Comparison of ENCODE assay signal across 21 cellular contexts in the genomic region with DNA sequence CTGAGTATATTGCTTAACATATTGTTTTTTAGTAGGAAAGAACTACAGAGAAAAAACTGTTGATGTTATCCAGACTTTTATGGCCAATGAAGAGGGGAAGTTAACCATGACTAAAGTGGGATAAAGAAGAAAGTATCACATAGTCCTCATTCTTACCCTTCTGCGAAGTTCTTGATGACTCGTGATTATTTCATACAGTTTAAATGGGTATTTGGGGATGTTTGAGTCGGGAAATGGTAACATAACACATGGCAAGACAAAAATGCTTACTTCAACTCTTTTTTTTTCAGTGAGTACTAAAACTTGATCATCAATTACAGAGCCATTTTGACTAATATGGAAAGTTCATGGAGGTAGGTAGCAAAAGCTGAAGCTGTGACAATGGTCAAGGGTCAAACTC. TPM values are rescaled to one million over a fixed set of nuclear protein-coding genes. Genes with fewer than 3 reads are reported as not detected.
DNase-seq lines count a peak whose midpoint lies in the region; TF ChIP-seq lines count a peak whose summit lies in the region.
"Had no signal": no experiment of that assay in that cellular context is flagged by ENCODE, and none has a peak within 500 bp of the region (broad histone marks: within the 10 kb centered on the region; RNA-seq: fewer than 3 reads in every experiment).

No MANE protein-coding gene starts in this region.

- H4K20me1 ChIP-seq in Loucy (ENCODE audit: insufficient read depth, low read length, poor library complexity, severe bottlenecking): peaks cover 15% of the 10 kb centered on the region

- intact Hi-C loops in activated T-helper 2 cell treated with anti-CD3 and anti-CD28 coated beads, Interferon-gamma antibody, Interleukin-2, Interleukin-4, amounts not matched to agents 10 μg/mL and 5 μg/mL and 100 μg/mL, durations not matched to agents 14 hours and 24 hours and 36 hours (cut with micrococcal nuclease): loop anchor here (1.0 to 5.0 kb wide), 2 partner anchors 35 to 72 kb away; no protein-coding TSS in a partner anchor

- peak overlapping the region; percentile 36 for H3K4me2 ChIP-seq in Loucy (ENCODE audit: low read depth, low read length, poor library complexity, severe bottlenecking)
- H3K4me2 ChIP-seq: BLaER1, neural progenitor cell had no signal

- H3K9ac ChIP-seq in Loucy (ENCODE audit: low read depth, low read length, poor library complexity, severe bottlenecking): no peak overlapping the region
- H3K9ac ChIP-seq: BLaER1, neural progenitor cell had no signal

- H3K27me3 ChIP-seq in Loucy (ENCODE audit: insufficient read depth, low read length, poor library complexity, severe bottlenecking): no peaks in the 10 kb centered on the region
- no peaks in the 10 kb centered on the region for H3K27me3 ChIP-seq in kidney epithelial cell (ENCODE audit: control insufficient read depth, insufficient read depth, low read length)
- H3K27me3 ChIP-seq: BLaER1, brain microvascular endothelial cell, neural progenitor cell, sigmoid colon had no signal

- DNase-seq in activated naive CD4-positive, alpha-beta T cell treated with Interleukin-2 at 50 U/mL for 16 hours: no peak
- DNase-seq in astrocyte of the spinal cord (ENCODE audit: low read depth, low spot score): peak; percentile 41
- DNase-seq in kidney epithelial cell (ENCODE audit: low read depth): peak; percentile 37
- DNase-seq in activated T-helper 2 cell treated with anti-CD3 and anti-CD28 coated beads, Interferon-gamma antibody, Interleukin-2, Interleukin-4, amounts not matched to agents 10 μg/mL and 5 μg/mL and 100 μg/mL, durations not matched to agents 14 hours and 24 hours and 36 hours (ENCODE audit: low spot score): no peak
- no peak for DNase-seq in activated CD4-positive, alpha-beta T cell treated with anti-CD3 and anti-CD28 coated beads, Interleukin-2, amount 50 U/mL, for 4 hours
- DNase-seq in NCI-H1436 (lab: John Stamatoyannopoulos, UW): no peak
- DNase-seq: activated B cell treated with CpG ODN at 0.5 μM for 24 hours, brain microvascular endothelial cell, cortex of kidney, DND-41, NCI-H2171, NCI-H524 treated with DMSO at 0.1 percent for 48 hours, posterior cingulate gyrus, sigmoid colon, T1000 had no signal

- H3K4me3 ChIP-seq in Loucy (ENCODE audit: low read length, poor library complexity, severe bottlenecking) (no peak overlapping the region), astrocyte of the spinal cord (ENCODE audit: low read depth, low read length) (no peak overlapping the region), kidney epithelial cell (ENCODE audit: low read depth, low read length) (no peak overlapping the region)
- H3K4me3 ChIP-seq: BLaER1, neural progenitor cell, sigmoid colon had no signal

- peaks cover 15% of the 10 kb centered on the region for H3K36me3 Mint-ChIP-seq in activated naive CD4-positive, alpha-beta T cell treated with anti-CD3 and anti-CD28 coated beads, Interleukin-2, amount 50 U/mL, for 24 hours
- H3K36me3 Mint-ChIP-seq in activated T-helper 2 cell treated with anti-CD3 and anti-CD28 coated beads, Interferon-gamma antibody, Interleukin-2, Interleukin-4, amounts not matched to agents 10 μg/mL and 5 μg/mL and 100 μg/mL, durations not matched to agents 14 hours and 24 hours and 36 hours (ENCODE audit: low read depth): peaks cover 66% of the 10 kb centered on the region

- H3K4me1 Mint-ChIP-seq in activated naive CD4-positive, alpha-beta T cell treated with anti-CD3 and anti-CD28 coated beads, Interleukin-2, amount 50 U/mL, for 24 hours: peaks cover 43% of the 10 kb centered on the region
- H3K4me1 Mint-ChIP-seq in activated T-helper 2 cell treated with anti-CD3 and anti-CD28 coated beads, Interferon-gamma antibody, Interleukin-2, Interleukin-4, amounts not matched to agents 10 μg/mL and 5 μg/mL and 100 μg/mL, durations not matched to agents 14 hours and 24 hours and 36 hours (ENCODE audit: low read depth): peaks cover 20% of the 10 kb centered on the region

- peak overlapping the region; percentile 24 for H3K4me3 Mint-ChIP-seq in activated naive CD4-positive, alpha-beta T cell treated with anti-CD3 and anti-CD28 coated beads, Interleukin-2, amount 50 U/mL, for 24 hours
- H3K4me3 Mint-ChIP-seq in activated T-helper 2 cell treated with anti-CD3 and anti-CD28 coated beads, Interferon-gamma antibody, Interleukin-2, Interleukin-4, amounts not matched to agents 10 μg/mL and 5 μg/mL and 100 μg/mL, durations not matched to agents 14 hours and 24 hours and 36 hours (ENCODE audit: low read depth): no peak overlapping the region
- H3K4me3 Mint-ChIP-seq: activated B cell treated with CpG ODN at 0.5 μM for 24 hours; activated CD8-positive, alpha-beta T cell treated with anti-CD3 and anti-CD28 coated beads for 36 hours; neural progenitor cell had no signal

- peaks cover 41% of the 10 kb centered on the region for H3K79me2 ChIP-seq in Loucy (ENCODE audit: insufficient read depth, low read length)

- H3K27me3 Mint-ChIP-seq in activated naive CD4-positive, alpha-beta T cell treated with anti-CD3 and anti-CD28 coated beads, Interleukin-2, amount 50 U/mL, for 24 hours: no peaks in the 10 kb centered on the region
- no peaks in the 10 kb centered on the region for H3K27me3 Mint-ChIP-seq in activated T-helper 2 cell treated with anti-CD3 and anti-CD28 coated beads, Interferon-gamma antibody, Interleukin-2, Interleukin-4, amounts not matched to agents 10 μg/mL and 5 μg/mL and 100 μg/mL, durations not matched to agents 14 hours and 24 hours and 36 hours (ENCODE audit: low read depth)
- H3K27me3 Mint-ChIP-seq: activated B cell treated with CpG ODN at 0.5 μM for 24 hours; activated CD8-positive, alpha-beta T cell treated with anti-CD3 and anti-CD28 coated beads for 36 hours had no signal

- peaks cover 14% of the 10 kb centered on the region; the same call in 1 of the 2 replicates for H3K36me3 ChIP-seq in Loucy (ENCODE audit: insufficient read depth, low read length)
- no peaks in the 10 kb centered on the region for H3K36me3 ChIP-seq in kidney epithelial cell (ENCODE audit: control insufficient read depth, insufficient read depth, low read length)

- no peaks in the 10 kb centered on the region for H3K9me2 ChIP-seq in Loucy (replicated peaks; ENCODE audit: low read depth, low read length)

- H3K9me3 Mint-ChIP-seq in activated naive CD4-positive, alpha-beta T cell treated with anti-CD3 and anti-CD28 coated beads, Interleukin-2, amount 50 U/mL, for 24 hours: no peaks in the 10 kb centered on the region
- H3K9me3 Mint-ChIP-seq in activated T-helper 2 cell treated with anti-CD3 and anti-CD28 coated beads, Interferon-gamma antibody, Interleukin-2, Interleukin-4, amounts not matched to agents 10 μg/mL and 5 μg/mL and 100 μg/mL, durations not matched to agents 14 hours and 24 hours and 36 hours: no peaks in the 10 kb centered on the region
- H3K9me3 Mint-ChIP-seq: activated B cell treated with CpG ODN at 0.5 μM for 24 hours; activated CD8-positive, alpha-beta T cell treated with anti-CD3 and anti-CD28 coated beads for 36 hours; neural progenitor cell had no signal

- H3K27ac Mint-ChIP-seq in activated naive CD4-positive, alpha-beta T cell treated with anti-CD3 and anti-CD28 coated beads, Interleukin-2, amount 50 U/mL, for 24 hours: no peak overlapping the region
- H3K27ac Mint-ChIP-seq in activated T-helper 2 cell treated with anti-CD3 and anti-CD28 coated beads, Interferon-gamma antibody, Interleukin-2, Interleukin-4, amounts not matched to agents 10 μg/mL and 5 μg/mL and 100 μg/mL, durations not matched to agents 14 hours and 24 hours and 36 hours: no peak overlapping the region
- H3K27ac Mint-ChIP-seq: neural progenitor cell had no signal

- in situ Hi-C loops in astrocyte of the spinal cord (cut with HindIII; ENCODE audit: low sequenced_read_pairs): no loop called here

- H2AFZ ChIP-seq in Loucy (ENCODE audit: low read length): no peak overlapping the region
- H2AFZ ChIP-seq: neural progenitor cell had no signal

- peaks cover 23% of the 10 kb centered on the region for H3K4me1 ChIP-seq in Loucy (ENCODE audit: insufficient read depth, low read length, poor library complexity, severe bottlenecking)

- no peaks in the 10 kb centered on the region for H3K9me3 ChIP-seq in Loucy (ENCODE audit: insufficient read depth, low read depth, low read length)
- H3K9me3 ChIP-seq: BLaER1, sigmoid colon had no signal

- TF ChIP-seq CTCF in Loucy (conservative IDR thresholded peaks at IDR 0.05; ENCODE audit: low read length) (no peak), astrocyte of the spinal cord (IDR thresholded peaks at IDR 0.05; ENCODE audit: low read depth, low read length) (no peak), kidney epithelial cell (IDR thresholded peaks at IDR 0.05; ENCODE audit: insufficient read depth, low read length, poor library complexity, severe bottlenecking) (no peak)

- no peaks in the 10 kb centered on the region for H3F3A ChIP-seq in Loucy (ENCODE audit: low read depth)

RNA-seq across cellular contexts. Expression of a gene that starts 4.9 kb away (rescaled TPM):
- 6.9 and 7.6 TPM in 2 replicates for total RNA-seq in kidney epithelial cell
- 29.6 and 33.8 TPM in 2 replicates for total RNA-seq in activated T-helper 2 cell treated with anti-CD3 and anti-CD28 coated beads, Interferon-gamma antibody, Interleukin-2, Interleukin-4, amounts not matched to agents 10 μg/mL and 5 μg/mL and 100 μg/mL, durations not matched to agents 14 hours and 24 hours and 36 hours

RNA-seq across cellular contexts. Expression of a gene that starts 14.1 kb away (rescaled TPM):
- 614 and 1,044 TPM in 2 replicates for total RNA-seq in kidney epithelial cell
- total RNA-seq in activated T-helper 2 cell treated with anti-CD3 and anti-CD28 coated beads, Interferon-gamma antibody, Interleukin-2, Interleukin-4, amounts not matched to agents 10 μg/mL and 5 μg/mL and 100 μg/mL, durations not matched to agents 14 hours and 24 hours and 36 hours: 899 and 902 TPM in 2 replicates

RNA-seq across cellular contexts. Expression of a gene that starts 14.8 kb away (rescaled TPM):
- total RNA-seq in kidney epithelial cell: 38.6 and 39.8 TPM in 2 replicates
- 44.9 and 45.2 TPM in 2 replicates for total RNA-seq in activated T-helper 2 cell treated with anti-CD3 and anti-CD28 coated beads, Interferon-gamma antibody, Interleukin-2, Interleukin-4, amounts not matched to agents 10 μg/mL and 5 μg/mL and 100 μg/mL, durations not matched to agents 14 hours and 24 hours and 36 hours

RNA-seq across cellular contexts. Expression of a gene that starts 43.1 kb away (rescaled TPM):
- total RNA-seq in kidney epithelial cell: not detected in 2 replicates
- 0.16 and 0.46 TPM in 2 replicates for total RNA-seq in activated T-helper 2 cell treated with anti-CD3 and anti-CD28 coated beads, Interferon-gamma antibody, Interleukin-2, Interleukin-4, amounts not matched to agents 10 μg/mL and 5 μg/mL and 100 μg/mL, durations not matched to agents 14 hours and 24 hours and 36 hours
- total RNA-seq: A673 had no signal

Comparison
In these comparisons a context has a peak if more than half of its experiments do, and no peak if none do; other contexts are left out.
1. DNase-seq: peak in astrocyte of the spinal cord (single experiment) and kidney epithelial cell (single experiment); none in activated naive CD4-positive, alpha-beta T cell treated with Interleukin-2 at 50 U/mL for 16 hours (single experiment), activated T-helper 2 cell treated with anti-CD3 and anti-CD28 coated beads, Interferon-gamma antibody, Interleukin-2, Interleukin-4, amounts not matched to agents 10 μg/mL and 5 μg/mL and 100 μg/mL, durations not matched to agents 14 hours and 24 hours and 36 hours (single experiment), activated CD4-positive, alpha-beta T cell treated with anti-CD3 and anti-CD28 coated beads, Interleukin-2, amount 50 U/mL, for 4 hours (0 of 2) and NCI-H1436 (single experiment).